Comparison of ENCODE assay signal across 19 cellular contexts in genomic region chr2:207157727-207158126, GRCh38. TPM values are rescaled to one million over a fixed set of nuclear protein-coding genes. Genes with fewer than 3 reads are reported as not detected.
DNase-seq lines count a peak whose midpoint lies in the region; ATAC-seq and TF ChIP-seq lines count a peak whose summit lies in the region.
"Had no signal": no experiment of that assay in that cellular context is flagged by ENCODE, and none has a peak within 500 bp of the region (broad histone marks: within the 10 kb centered on the region; RNA-seq: fewer than 3 reads in every experiment).

No MANE protein-coding gene starts in this region.

- H3K27me3 Mint-ChIP-seq in CD4-positive, alpha-beta memory T cell: no peaks in the 10 kb centered on the region
- no peaks in the 10 kb centered on the region for H3K27me3 Mint-ChIP-seq in activated naive CD8-positive, alpha-beta T cell treated with anti-CD3 and anti-CD28 coated beads, Interleukin-2, amount 50 U/mL, for 24 hours

- H3K4me3 Mint-ChIP-seq in CD4-positive, alpha-beta memory T cell: peak overlapping the region in 3 of 8 donors; percentile 10 to 31 (median 21)
- H3K4me3 Mint-ChIP-seq in activated naive CD8-positive, alpha-beta T cell treated with anti-CD3 and anti-CD28 coated beads, Interleukin-2, amount 50 U/mL, for 24 hours: no peak overlapping the region
- H3K4me3 Mint-ChIP-seq: neural progenitor cell had no signal

- WGBS in stomach, 5 donors: 81 to 91% (median 90%) methylated on average over 3 of the region's 3 CpGs

- H3K36me3 ChIP-seq in CD4-positive, alpha-beta memory T cell (ENCODE audit: insufficient read depth, low read length): no peaks in the 10 kb centered on the region
- H3K36me3 ChIP-seq in left lung (no peaks in the 10 kb centered on the region), stomach (no peaks in the 10 kb centered on the region), HAP-1 (replicated peaks) (no peaks in the 10 kb centered on the region; the same call in 1 of the 2 replicates)
- H3K36me3 ChIP-seq: neural progenitor cell had no signal

- DNase-seq in CD4-positive, alpha-beta memory T cell: no peak
- DNase-seq in activated naive CD8-positive, alpha-beta T cell treated with anti-CD3 and anti-CD28 coated beads, Interleukin-2, amount 50 U/mL, for 24 hours: no peak
- DNase-seq in left lung (no peak), stomach (no peak), NCI-H510A (lab: John Stamatoyannopoulos, UW) (no peak), HAP-1 (ENCODE audit: low spot score in 2 of 2) (no peak)
- DNase-seq: activated CD4-positive, alpha-beta T cell treated with anti-CD3 and anti-CD28 coated beads, Interleukin-2, amount 50 U/mL, for 48 hours; activated naive CD4-positive, alpha-beta T cell treated with anti-CD3 and anti-CD28 coated beads, Interleukin-2, amount 50 U/mL, for 16 hours; activated T-cell treated with anti-CD3 and anti-CD28 coated beads for 4 hours; AML-193; Karpas-422; NCI-H1105; NCI-H69; SIG-M5; stimulated activated naive CD8-positive, alpha-beta T cell treated with anti-CD3 and anti-CD28 coated beads, Interleukin-15, Interleukin-2, amounts not matched to agents 100 U/mL and 50 U/mL, for 24 hours had no signal

- in situ Hi-C loops in HAP-1 (cut with MboI; ENCODE audit: low sequenced_read_pairs): loop anchor here (25.0 kb wide), 1 partner anchor 305 kb away; no protein-coding TSS in a partner anchor

- no peak for TF ChIP-seq EP300 in stomach (IDR thresholded peaks at IDR 0.05)

- no peak for TF ChIP-seq CTCF in left lung (IDR thresholded peaks at IDR 0.05)
- no peak for TF ChIP-seq CTCF in stomach (IDR thresholded peaks at IDR 0.05)

- peak overlapping the region in 5 of 7 donors; percentile 20 to 80 (median 77) for H3K27ac Mint-ChIP-seq in CD4-positive, alpha-beta memory T cell
- H3K27ac Mint-ChIP-seq in activated naive CD8-positive, alpha-beta T cell treated with anti-CD3 and anti-CD28 coated beads, Interleukin-2, amount 50 U/mL, for 24 hours: peak overlapping the region; percentile 9
- H3K27ac Mint-ChIP-seq: neural progenitor cell had no signal

- peaks cover 0 to 1% (median 0%) of the 10 kb centered on the region in 8 donors for H3K9me3 Mint-ChIP-seq in CD4-positive, alpha-beta memory T cell
- H3K9me3 Mint-ChIP-seq in activated naive CD8-positive, alpha-beta T cell treated with anti-CD3 and anti-CD28 coated beads, Interleukin-2, amount 50 U/mL, for 24 hours: no peaks in the 10 kb centered on the region
- H3K9me3 Mint-ChIP-seq: neural progenitor cell had no signal

- H3K4me1 ChIP-seq in CD4-positive, alpha-beta memory T cell (ENCODE audit: insufficient read depth, low read length): peaks cover 65% of the 10 kb centered on the region
- H3K4me1 ChIP-seq in left lung (peaks cover 27 to 99% of the 10 kb centered on the region in 2 donors), stomach (peaks cover 23 to 100% (median 71%) of the 10 kb centered on the region in 4 donors), HAP-1 (peaks cover 64% of the 10 kb centered on the region)

- TF ChIP-seq POLR2A in stomach (IDR thresholded peaks at IDR 0.05): no peak

- H3K36me3 Mint-ChIP-seq in CD4-positive, alpha-beta memory T cell: peaks cover 1 to 9% of the 10 kb centered on the region in 2 donors
- H3K36me3 Mint-ChIP-seq in activated naive CD8-positive, alpha-beta T cell treated with anti-CD3 and anti-CD28 coated beads, Interleukin-2, amount 50 U/mL, for 24 hours (ENCODE audit: low read depth): peaks cover 2% of the 10 kb centered on the region
- H3K36me3 Mint-ChIP-seq: neural progenitor cell had no signal

- no peak overlapping the region for H3K27ac ChIP-seq in CD4-positive, alpha-beta memory T cell (ENCODE audit: low read depth, low read length)
- H3K27ac ChIP-seq in left lung (peak overlapping the region; percentile 47 to 94), stomach (peak overlapping the region in 4 of 5 donors; percentile 23 to 49 (median 40))
- H3K27ac ChIP-seq: neural progenitor cell, VCaP had no signal

- intact Hi-C loops in CD4-positive, alpha-beta memory T cell (cut with micrococcal nuclease): no loop called here
- intact Hi-C loops in left lung (cut with DNase I): no loop called here
- intact Hi-C loops in stomach (cut with DNase I; ENCODE audit: low total_unique reads): no loop called here

- CTCF ChIA-PET in CD4-positive, alpha-beta memory T cell (lab: Charles Lee; ENCODE audit: partially characterized antibody): interaction anchor here (1.1 kb wide), 1 partner anchor 14 kb away, joined by 8 read pairs; no protein-coding TSS in a partner anchor

- peaks cover 42 to 89% (median 74%) of the 10 kb centered on the region in 4 donors for H3K4me1 Mint-ChIP-seq in CD4-positive, alpha-beta memory T cell
- peaks cover 89% of the 10 kb centered on the region for H3K4me1 Mint-ChIP-seq in activated naive CD8-positive, alpha-beta T cell treated with anti-CD3 and anti-CD28 coated beads, Interleukin-2, amount 50 U/mL, for 24 hours

- no peaks in the 10 kb centered on the region for H3K9me3 ChIP-seq in CD4-positive, alpha-beta memory T cell (ENCODE audit: control insufficient read depth in 1 of 2, low read length in 2 of 2)
- H3K9me3 ChIP-seq in left lung: no peaks in the 10 kb centered on the region
- no peaks in the 10 kb centered on the region for H3K9me3 ChIP-seq in stomach
- no peaks in the 10 kb centered on the region for H3K9me3 ChIP-seq in HAP-1

- H3K27me3 ChIP-seq in CD4-positive, alpha-beta memory T cell (ENCODE audit: insufficient read depth, low read length): no peaks in the 10 kb centered on the region
- H3K27me3 ChIP-seq in left lung (no peaks in the 10 kb centered on the region), stomach (no peaks in the 10 kb centered on the region), HAP-1 (ENCODE audit: low read depth) (no peaks in the 10 kb centered on the region)
- H3K27me3 ChIP-seq: neural progenitor cell had no signal

- no peak for ATAC-seq in activated naive CD8-positive, alpha-beta T cell treated with anti-CD3 and anti-CD28 coated beads, Interleukin-2, amount 50 U/mL, for 24 hours
- no peak for ATAC-seq in left lung
- no peak for ATAC-seq in GM19455 (IDR thresholded peaks at IDR 0.05; ENCODE audit: unreplicated experiment)
- ATAC-seq: stimulated activated naive CD8-positive, alpha-beta T cell treated with anti-CD3 and anti-CD28 coated beads, Interleukin-15, Interleukin-2, amounts not matched to agents 100 U/mL and 50 U/mL, for 24 hours had no signal

- no peak overlapping the region for H3K4me3 ChIP-seq in CD4-positive, alpha-beta memory T cell (ENCODE audit: low read length in 2 of 2)
- no peak overlapping the region for H3K4me3 ChIP-seq in left lung
- no peak overlapping the region for H3K4me3 ChIP-seq in stomach
- no peak overlapping the region for H3K4me3 ChIP-seq in HAP-1
- H3K4me3 ChIP-seq: neural progenitor cell had no signal

- POLR2A ChIA-PET in CD4-positive, alpha-beta memory T cell (lab: Charles Lee; ENCODE audit: partially characterized antibody): interaction anchor here (5.7 kb wide), 1 partner anchor 9 kb away, joined by 79 read pairs; the partner anchor contains the start of gene KLF7

RNA-seq across cellular contexts. Expression of gene KLF7, which starts 8.0 kb away (rescaled TPM):
- 10 to 100 TPM; 45.5 to 47.1 TPM for total RNA-seq in CD4-positive, alpha-beta memory T cell
- polyA plus RNA-seq in CD4-positive, alpha-beta memory T cell: 10 to 100 TPM; 14.1 to 17.4 TPM
- total RNA-seq in left lung (10 to 100 TPM; 31.0 to 41.8 TPM), stomach (10 to 100 TPM in 3 of 5 donors, 1 to 10 TPM in 2; 5.2 to 33.0 (median 13.8) TPM)
- 1 to 10 TPM; 2.7 to 4.7 (median 3.1) TPM for polyA plus RNA-seq in stomach
- total RNA-seq: OCI-LY7 had no signal
